Comparison of ENCODE assay signal across 1 cellular context in genomic region chr7:130894146-130895005, GRCh38.
TF ChIP-seq lines count a peak whose summit lies in the region.

No MANE protein-coding gene starts in this region.

TF ChIP-seq in HepG2, 621 proteins besides CTCF, POLR2A, EP300 and RAD21 (continued from another document):
- TF ChIP-seq, protein P1, sequence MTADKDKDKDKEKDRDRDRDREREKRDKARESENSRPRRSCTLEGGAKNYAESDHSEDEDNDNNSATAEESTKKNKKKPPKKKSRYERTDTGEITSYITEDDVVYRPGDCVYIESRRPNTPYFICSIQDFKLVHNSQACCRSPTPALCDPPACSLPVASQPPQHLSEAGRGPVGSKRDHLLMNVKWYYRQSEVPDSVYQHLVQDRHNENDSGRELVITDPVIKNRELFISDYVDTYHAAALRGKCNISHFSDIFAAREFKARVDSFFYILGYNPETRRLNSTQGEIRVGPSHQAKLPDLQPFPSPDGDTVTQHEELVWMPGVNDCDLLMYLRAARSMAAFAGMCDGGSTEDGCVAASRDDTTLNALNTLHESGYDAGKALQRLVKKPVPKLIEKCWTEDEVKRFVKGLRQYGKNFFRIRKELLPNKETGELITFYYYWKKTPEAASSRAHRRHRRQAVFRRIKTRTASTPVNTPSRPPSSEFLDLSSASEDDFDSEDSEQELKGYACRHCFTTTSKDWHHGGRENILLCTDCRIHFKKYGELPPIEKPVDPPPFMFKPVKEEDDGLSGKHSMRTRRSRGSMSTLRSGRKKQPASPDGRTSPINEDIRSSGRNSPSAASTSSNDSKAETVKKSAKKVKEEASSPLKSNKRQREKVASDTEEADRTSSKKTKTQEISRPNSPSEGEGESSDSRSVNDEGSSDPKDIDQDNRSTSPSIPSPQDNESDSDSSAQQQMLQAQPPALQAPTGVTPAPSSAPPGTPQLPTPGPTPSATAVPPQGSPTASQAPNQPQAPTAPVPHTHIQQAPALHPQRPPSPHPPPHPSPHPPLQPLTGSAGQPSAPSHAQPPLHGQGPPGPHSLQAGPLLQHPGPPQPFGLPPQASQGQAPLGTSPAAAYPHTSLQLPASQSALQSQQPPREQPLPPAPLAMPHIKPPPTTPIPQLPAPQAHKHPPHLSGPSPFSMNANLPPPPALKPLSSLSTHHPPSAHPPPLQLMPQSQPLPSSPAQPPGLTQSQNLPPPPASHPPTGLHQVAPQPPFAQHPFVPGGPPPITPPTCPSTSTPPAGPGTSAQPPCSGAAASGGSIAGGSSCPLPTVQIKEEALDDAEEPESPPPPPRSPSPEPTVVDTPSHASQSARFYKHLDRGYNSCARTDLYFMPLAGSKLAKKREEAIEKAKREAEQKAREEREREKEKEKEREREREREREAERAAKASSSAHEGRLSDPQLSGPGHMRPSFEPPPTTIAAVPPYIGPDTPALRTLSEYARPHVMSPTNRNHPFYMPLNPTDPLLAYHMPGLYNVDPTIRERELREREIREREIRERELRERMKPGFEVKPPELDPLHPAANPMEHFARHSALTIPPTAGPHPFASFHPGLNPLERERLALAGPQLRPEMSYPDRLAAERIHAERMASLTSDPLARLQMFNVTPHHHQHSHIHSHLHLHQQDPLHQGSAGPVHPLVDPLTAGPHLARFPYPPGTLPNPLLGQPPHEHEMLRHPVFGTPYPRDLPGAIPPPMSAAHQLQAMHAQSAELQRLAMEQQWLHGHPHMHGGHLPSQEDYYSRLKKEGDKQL (CRISPR knock-in tag; IDR thresholded peaks at IDR 0.05; ENCODE audit: low read depth), result no peak
- no peak; the same call in 1 of the 2 replicates for TF ChIP-seq GATA4 (IDR thresholded peaks at IDR 0.05; ENCODE audit: borderline replicate concordance, low read depth)
